Comparison of ENCODE assay signal across 1 cellular context in the genomic region with DNA sequence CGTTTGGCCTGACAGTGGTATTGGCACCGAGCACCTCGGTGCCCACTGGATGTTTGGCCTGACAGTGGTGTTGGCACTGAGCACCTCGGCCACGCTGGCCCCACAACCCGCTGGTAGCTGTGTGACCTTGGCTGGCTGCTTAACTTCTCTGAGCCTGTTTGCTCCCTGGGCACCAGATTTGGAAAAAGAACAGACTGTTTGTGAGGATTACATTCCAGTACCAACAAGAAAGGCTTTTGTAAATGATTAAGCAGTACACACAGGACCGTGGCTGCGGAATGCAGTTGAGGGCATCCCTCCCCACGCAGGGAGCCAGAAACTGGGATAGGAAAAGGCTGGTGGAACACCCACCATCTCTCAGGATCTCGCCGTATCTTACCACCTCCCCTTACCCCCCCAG.
TF ChIP-seq lines count a peak whose summit lies in the region.

No MANE protein-coding gene starts in this region.

TF ChIP-seq in K562, 482 proteins besides CTCF, POLR2A, EP300 and RAD21:
- TF ChIP-seq RFX7 (CRISPR knock-in tag; IDR thresholded peaks at IDR 0.05) (no peak), ZNF134 (CRISPR knock-in tag; conservative IDR thresholded peaks at IDR 0.05) (no peak), CBFA2T3 (IDR thresholded peaks at IDR 0.05) (no peak), ZFP36 (IDR thresholded peaks at IDR 0.05; ENCODE audit: low read depth, low read length, partially characterized antibody) (peak; percentile 32)
- TF ChIP-seq, protein P1, sequence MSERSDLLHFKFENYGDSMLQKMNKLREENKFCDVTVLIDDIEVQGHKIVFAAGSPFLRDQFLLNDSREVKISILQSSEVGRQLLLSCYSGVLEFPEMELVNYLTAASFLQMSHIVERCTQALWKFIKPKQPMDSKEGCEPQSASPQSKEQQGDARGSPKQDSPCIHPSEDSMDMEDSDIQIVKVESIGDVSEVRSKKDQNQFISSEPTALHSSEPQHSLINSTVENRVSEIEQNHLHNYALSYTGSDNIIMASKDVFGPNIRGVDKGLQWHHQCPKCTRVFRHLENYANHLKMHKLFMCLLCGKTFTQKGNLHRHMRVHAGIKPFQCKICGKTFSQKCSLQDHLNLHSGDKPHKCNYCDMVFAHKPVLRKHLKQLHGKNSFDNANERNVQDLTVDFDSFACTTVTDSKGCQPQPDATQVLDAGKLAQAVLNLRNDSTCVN (CRISPR knock-in tag; IDR thresholded peaks at IDR 0.05): no peak
